ENCODE assay signal across 14 cellular contexts in genomic region chr3:110710156-110710555, GRCh38.
DNase-seq lines count a peak whose midpoint lies in the region; ATAC-seq and TF ChIP-seq lines count a peak whose summit lies in the region.
"Had no signal": no experiment of that assay in that cellular context is flagged by ENCODE, and none has a peak within 500 bp of the region (broad histone marks: within the 10 kb centered on the region; RNA-seq: fewer than 3 reads in every experiment).

No MANE protein-coding gene starts in this region.

- H3K27ac Mint-ChIP-seq in endodermal cell: peak overlapping the region; percentile 44
- H3K27ac Mint-ChIP-seq in stimulated activated memory B cell treated with anti-CD40 and anti-IgM and Interleukin-4, amounts not matched to agents 10 μg/mL and 1 μg/mL and 100 μg/mL, for 72 hours: no peak overlapping the region
- H3K27ac Mint-ChIP-seq: CD4-positive, alpha-beta memory T cell; HFFc6 had no signal

- no peak overlapping the region for H2AFZ ChIP-seq in MM.1S (ENCODE audit: low read length)

- peaks cover 7% of the 10 kb centered on the region for H3K4me1 Mint-ChIP-seq in endodermal cell
- H3K4me1 Mint-ChIP-seq in stimulated activated memory B cell treated with anti-CD40 and anti-IgM and Interleukin-4, amounts not matched to agents 10 μg/mL and 1 μg/mL and 100 μg/mL, for 72 hours: no peaks in the 10 kb centered on the region

- peak overlapping the region; percentile 25; the same call in 1 of the 2 replicates for H3K4me2 ChIP-seq in MM.1S (ENCODE audit: low read depth, low read length)
- H3K4me2 ChIP-seq: A549 had no signal

- no peak overlapping the region for H3K4me3 Mint-ChIP-seq in endodermal cell
- no peak overlapping the region for H3K4me3 Mint-ChIP-seq in stimulated activated memory B cell treated with anti-CD40 and anti-IgM and Interleukin-4, amounts not matched to agents 10 μg/mL and 1 μg/mL and 100 μg/mL, for 72 hours
- H3K4me3 Mint-ChIP-seq: CD4-positive, alpha-beta memory T cell; HFFc6 had no signal

- no peaks in the 10 kb centered on the region for H4K20me1 ChIP-seq in MM.1S (ENCODE audit: insufficient read depth, low read length)

- H3K9ac ChIP-seq in HUES48 (ENCODE audit: low read depth, low read length) (no peak overlapping the region), MM.1S (ENCODE audit: low read length) (no peak overlapping the region), endodermal cell (ENCODE audit: extremely low read depth, low read length, poor library complexity, severe bottlenecking) (no peak overlapping the region)

- H3K9me3 Mint-ChIP-seq in endodermal cell: peaks cover 15% of the 10 kb centered on the region
- H3K9me3 Mint-ChIP-seq in stimulated activated memory B cell treated with anti-CD40 and anti-IgM and Interleukin-4, amounts not matched to agents 10 μg/mL and 1 μg/mL and 100 μg/mL, for 72 hours: peaks cover 4% of the 10 kb centered on the region
- H3K9me3 Mint-ChIP-seq: HFFc6 had no signal

- H3K4me1 ChIP-seq in HUES48 (ENCODE audit: control insufficient read depth, insufficient read depth, low read length) (peaks cover 34% of the 10 kb centered on the region), MM.1S (ENCODE audit: low read length) (peaks cover 51% of the 10 kb centered on the region), endodermal cell (ENCODE audit: control insufficient read depth, insufficient read depth, low read length) (no peaks in the 10 kb centered on the region)
- H3K4me1 ChIP-seq: A549, BE2C had no signal

- H3K36me3 Mint-ChIP-seq in endodermal cell (ENCODE audit: low read depth): peaks cover 3% of the 10 kb centered on the region
- no peaks in the 10 kb centered on the region for H3K36me3 Mint-ChIP-seq in stimulated activated memory B cell treated with anti-CD40 and anti-IgM and Interleukin-4, amounts not matched to agents 10 μg/mL and 1 μg/mL and 100 μg/mL, for 72 hours
- H3K36me3 Mint-ChIP-seq: CD4-positive, alpha-beta memory T cell had no signal

- H3F3A ChIP-seq in MM.1S (ENCODE audit: insufficient read depth, low read length): peaks cover 12% of the 10 kb centered on the region

- no peak overlapping the region for H3K4me3 ChIP-seq in HUES48 (ENCODE audit: low read depth, low read length)
- H3K4me3 ChIP-seq in MM.1S (ENCODE audit: low read length): no peak overlapping the region
- H3K4me3 ChIP-seq in endodermal cell (ENCODE audit: low read length): no peak overlapping the region
- H3K4me3 ChIP-seq: A549 had no signal

- H3K9me3 ChIP-seq in HUES48 (ENCODE audit: control insufficient read depth, insufficient read depth, low read length) (peaks cover 13% of the 10 kb centered on the region; the same call in 1 of the 2 replicates), MM.1S (replicated peaks; ENCODE audit: insufficient read depth, low read length) (no peaks in the 10 kb centered on the region), endodermal cell (ENCODE audit: control insufficient read depth, low read length) (peaks cover 17% of the 10 kb centered on the region)
- H3K9me3 ChIP-seq: A549, BE2C had no signal

- no peak for ATAC-seq in GM21360 (IDR thresholded peaks at IDR 0.05; ENCODE audit: unreplicated experiment)
- no peak for ATAC-seq in stimulated activated memory B cell treated with anti-CD40 and anti-IgM and Interleukin-4, amounts not matched to agents 10 μg/mL and 1 μg/mL and 100 μg/mL, for 72 hours
- ATAC-seq: A549 had no signal

- no peaks in the 10 kb centered on the region for H3K9me2 ChIP-seq in MM.1S (replicated peaks; ENCODE audit: insufficient read depth, low read length)

- peak overlapping the region; percentile 92 for H3K27ac ChIP-seq in HUES48 (ENCODE audit: low read depth, low read length)
- H3K27ac ChIP-seq in MM.1S (ENCODE audit: low read length): peak overlapping the region; percentile 32; the same call in 1 of the 2 replicates
- no peak overlapping the region for H3K27ac ChIP-seq in endodermal cell (ENCODE audit: low read depth, low read length)
- H3K27ac ChIP-seq: A549, C4-2B had no signal

- no peaks in the 10 kb centered on the region for H3K27me3 Mint-ChIP-seq in endodermal cell (ENCODE audit: insufficient read depth)
- no peaks in the 10 kb centered on the region for H3K27me3 Mint-ChIP-seq in stimulated activated memory B cell treated with anti-CD40 and anti-IgM and Interleukin-4, amounts not matched to agents 10 μg/mL and 1 μg/mL and 100 μg/mL, for 72 hours

- H3K36me3 ChIP-seq in HUES48 (ENCODE audit: control insufficient read depth, insufficient read depth, low read length): no peaks in the 10 kb centered on the region
- no peaks in the 10 kb centered on the region for H3K36me3 ChIP-seq in MM.1S (replicated peaks; ENCODE audit: insufficient read depth, low read length)
- H3K36me3 ChIP-seq in endodermal cell (ENCODE audit: control insufficient read depth, insufficient read depth, low read length): no peaks in the 10 kb centered on the region
- H3K36me3 ChIP-seq: BE2C had no signal

- WGBS in endodermal cell (ENCODE audit: insufficient coverage in 1 of 2, insufficient read length in 1 of 2), 2 experiments: 91 to 97% methylated on average over 4 to 7 of the region's 7 CpGs

- TF ChIP-seq CTCF in MM.1S (IDR thresholded peaks at IDR 0.05; ENCODE audit: low read length) (no peak), endodermal cell (conservative IDR thresholded peaks at IDR 0.05) (no peak)

- no peaks in the 10 kb centered on the region for H3K79me2 ChIP-seq in MM.1S (ENCODE audit: low read length)

- DNase-seq in MM.1S: no peak
- DNase-seq in endodermal cell: no peak
- no peak for DNase-seq in EL
- DNase-seq: BE2C; CD4-positive, alpha-beta memory T cell; DMS79; GOT3; HCEC 1CT; HFFc6 had no signal

- H3K27me3 ChIP-seq in HUES48 (ENCODE audit: control insufficient read depth, insufficient read depth, low read length) (no peaks in the 10 kb centered on the region), MM.1S (replicated peaks; ENCODE audit: insufficient read depth, low read length) (no peaks in the 10 kb centered on the region), endodermal cell (ENCODE audit: control insufficient read depth, insufficient read depth, low read length, poor library complexity, severe bottlenecking) (no peaks in the 10 kb centered on the region)
- H3K27me3 ChIP-seq: BE2C had no signal
